Comparison of ENCODE assay signal across 1 cellular context in the genomic region with DNA sequence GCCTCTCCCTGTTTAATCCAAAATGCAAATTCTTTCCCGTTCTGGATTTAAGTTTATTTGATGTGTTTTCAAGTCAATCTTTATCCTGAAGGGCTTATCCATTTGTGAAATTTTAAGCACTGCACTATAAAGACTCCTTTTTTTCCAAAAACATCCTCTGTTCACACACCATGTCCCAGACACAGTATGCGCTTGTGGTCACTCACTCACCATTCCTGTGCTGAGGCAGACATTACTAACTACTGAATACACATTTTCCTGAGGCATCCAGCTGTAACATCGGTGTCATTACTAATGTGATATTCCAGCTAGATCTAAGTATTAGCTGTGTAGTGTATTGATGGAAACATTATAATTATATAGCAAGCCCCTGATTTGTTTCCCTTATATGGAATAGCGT.
TF ChIP-seq lines count a peak whose summit lies in the region.

No MANE protein-coding gene starts in this region.

TF ChIP-seq in WTC11, 78 proteins besides CTCF, POLR2A, EP300 and RAD21 (continued from another document):
- TF ChIP-seq, protein P1, sequence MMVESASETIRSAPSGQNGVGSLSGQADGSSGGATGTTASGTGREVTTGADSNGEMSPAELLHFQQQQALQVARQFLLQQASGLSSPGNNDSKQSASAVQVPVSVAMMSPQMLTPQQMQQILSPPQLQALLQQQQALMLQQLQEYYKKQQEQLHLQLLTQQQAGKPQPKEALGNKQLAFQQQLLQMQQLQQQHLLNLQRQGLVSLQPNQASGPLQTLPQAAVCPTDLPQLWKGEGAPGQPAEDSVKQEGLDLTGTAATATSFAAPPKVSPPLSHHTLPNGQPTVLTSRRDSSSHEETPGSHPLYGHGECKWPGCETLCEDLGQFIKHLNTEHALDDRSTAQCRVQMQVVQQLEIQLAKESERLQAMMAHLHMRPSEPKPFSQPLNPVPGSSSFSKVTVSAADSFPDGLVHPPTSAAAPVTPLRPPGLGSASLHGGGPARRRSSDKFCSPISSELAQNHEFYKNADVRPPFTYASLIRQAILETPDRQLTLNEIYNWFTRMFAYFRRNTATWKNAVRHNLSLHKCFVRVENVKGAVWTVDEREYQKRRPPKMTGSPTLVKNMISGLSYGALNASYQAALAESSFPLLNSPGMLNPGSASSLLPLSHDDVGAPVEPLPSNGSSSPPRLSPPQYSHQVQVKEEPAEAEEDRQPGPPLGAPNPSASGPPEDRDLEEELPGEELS (CRISPR knock-in tag; IDR thresholded peaks at IDR 0.05) = no peak
